ENCODE assay signal across 27 cellular contexts in the genomic region with DNA sequence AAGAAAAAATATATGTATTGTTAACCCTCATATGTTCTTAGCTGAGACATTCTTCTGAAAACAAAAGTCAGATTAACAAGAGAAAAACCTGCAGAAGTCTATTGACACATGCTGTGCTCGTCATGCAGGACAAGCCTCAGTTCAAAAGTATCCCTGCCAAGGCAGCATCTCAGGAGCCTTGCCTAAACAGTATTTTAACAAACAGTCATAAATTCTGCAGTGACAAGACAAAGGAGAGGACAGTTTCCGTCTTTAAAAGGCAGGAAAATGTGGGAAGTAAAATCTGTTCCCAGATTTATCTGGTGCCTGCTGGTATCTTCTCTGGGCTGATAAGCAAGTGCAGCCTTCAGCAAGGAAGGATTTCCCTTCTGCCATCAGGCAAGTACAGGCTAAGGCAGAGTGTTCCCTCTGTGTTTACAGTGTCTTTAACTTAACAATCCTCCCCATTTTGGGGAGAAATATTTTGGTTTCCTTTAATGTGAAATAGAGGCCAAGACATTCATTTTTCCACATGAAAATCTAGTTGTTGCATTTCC.
"Had no signal": no experiment of that assay in that cellular context is flagged by ENCODE, and none has a peak within 500 bp of the region (broad histone marks: within the 10 kb centered on the region; RNA-seq: fewer than 3 reads in every experiment).

No MANE protein-coding gene starts in this region.

- H3K9me3 ChIP-seq: adrenal gland, ascending aorta, esophagus muscularis mucosa, thoracic aorta, uterus had no signal

- H3K9me3 Mint-ChIP-seq: activated naive CD4-positive, alpha-beta T cell treated with anti-CD3 and anti-CD28 coated beads for 36 hours had no signal

- H3K27me3 Mint-ChIP-seq: activated naive CD8-positive, alpha-beta T cell treated with anti-CD3 and anti-CD28 coated beads for 36 hours; progenitor cell of endocrine pancreas; stimulated activated naive CD8-positive, alpha-beta T cell treated with anti-CD3 and anti-CD28 coated beads, Interleukin-15, Interleukin-2, amounts not matched to agents 100 ng/mL and 50 ng/mL, for 24 hours had no signal

- H3K27ac Mint-ChIP-seq: activated CD4-positive, alpha-beta memory T cell treated with anti-CD3 and anti-CD28 coated beads for 36 hours; activated CD4-positive, alpha-beta T cell treated with anti-CD3 and anti-CD28 coated beads, Interleukin-2, amount 10 ng/mL, durations not matched to agents 24 days and 14 days; activated naive CD4-positive, alpha-beta T cell treated with anti-CD3 and anti-CD28 coated beads for 36 hours; activated naive CD8-positive, alpha-beta T cell treated with anti-CD3 and anti-CD28 coated beads for 36 hours; activated T-helper 1 cell treated with anti-CD3 and anti-CD28 coated beads, Interleukin-12 subunit alpha, Interleukin-12 subunit beta, Interleukin-2, Interleukin-4 antibody, amounts not matched to agents 30 ng/mL and 10 ng/mL and 1 ng/mL, durations not matched to agents 14 hours and 24 hours and 36 hours; naive thymus-derived CD8-positive, alpha-beta T cell; progenitor cell of endocrine pancreas; stimulated activated naive CD8-positive, alpha-beta T cell treated with anti-CD3 and anti-CD28 coated beads, Interleukin-15, Interleukin-2, amounts not matched to agents 100 ng/mL and 50 ng/mL, for 24 hours had no signal

- H3K4me1 ChIP-seq: adrenal gland, ascending aorta, esophagus muscularis mucosa, uterus had no signal

- DNase-seq: activated CD4-positive, alpha-beta memory T cell treated with anti-CD3 and anti-CD28 coated beads for 36 hours; activated CD4-positive, alpha-beta T cell treated with anti-CD3 and anti-CD28 coated beads, Interleukin-2, amount 10 ng/mL, durations not matched to agents 24 days and 14 days; activated CD4-positive, CD25-positive, alpha-beta regulatory T cell treated with anti-CD3 and anti-CD28 coated beads, Interleukin-2, amount 50 U/mL, for 72 hours; activated CD8-positive, alpha-beta memory T cell treated with anti-CD3 and anti-CD28 coated beads, Interleukin-2, amount 50 U/mL, for 4 hours; activated effector memory CD4-positive, alpha-beta T cell treated with anti-CD3 and anti-CD28 coated beads, Interleukin-2, amount 50 U/mL, for 16 hours; activated naive CD4-positive, alpha-beta T cell treated with anti-CD3 and anti-CD28 coated beads for 36 hours; activated naive CD8-positive, alpha-beta T cell treated with anti-CD3 and anti-CD28 coated beads for 36 hours; activated T-cell treated with anti-CD3 and anti-CD28 coated beads, Interleukin-2, amount 50 U/mL, for 1 hour; adrenal gland; brain microvascular endothelial cell; dorsolateral prefrontal cortex; foreskin melanocyte; naive thymus-derived CD8-positive, alpha-beta T cell; stimulated activated CD4-positive, alpha-beta T cell treated with anti-CD3 and anti-CD28 coated beads, Interleukin-12 subunit alpha, Interleukin-12 subunit beta, amount 100 ng/mL, for 4 hours; stimulated activated CD4-positive, alpha-beta T cell treated with anti-CD3 and anti-CD28 coated beads, Interleukin-4, amount 100 ng/mL, for 1 hour; trophoblast cell; uterus had no signal

- FAIRE-seq: islet of Langerhans had no signal

- H3K27ac ChIP-seq: adrenal gland, ascending aorta, brain microvascular endothelial cell, coronary artery, dorsolateral prefrontal cortex, esophagus muscularis mucosa, skin epidermis, thoracic aorta, uterus had no signal

- H3K4me3 ChIP-seq: adrenal gland, ascending aorta, coronary artery, dorsolateral prefrontal cortex, esophagus muscularis mucosa, skin epidermis, thoracic aorta, uterus had no signal

- H3K4me3 Mint-ChIP-seq: activated CD4-positive, alpha-beta memory T cell treated with anti-CD3 and anti-CD28 coated beads for 36 hours; activated CD4-positive, alpha-beta T cell treated with anti-CD3 and anti-CD28 coated beads, Interleukin-2, amount 10 ng/mL, durations not matched to agents 24 days and 14 days; activated naive CD4-positive, alpha-beta T cell treated with anti-CD3 and anti-CD28 coated beads for 36 hours; activated naive CD8-positive, alpha-beta T cell treated with anti-CD3 and anti-CD28 coated beads for 36 hours; activated T-helper 1 cell treated with anti-CD3 and anti-CD28 coated beads, Interleukin-12 subunit alpha, Interleukin-12 subunit beta, Interleukin-2, Interleukin-4 antibody, amounts not matched to agents 30 ng/mL and 10 ng/mL and 1 ng/mL, durations not matched to agents 14 hours and 24 hours and 36 hours; naive thymus-derived CD8-positive, alpha-beta T cell; stimulated activated naive CD8-positive, alpha-beta T cell treated with anti-CD3 and anti-CD28 coated beads, Interleukin-15, Interleukin-2, amounts not matched to agents 100 ng/mL and 50 ng/mL, for 24 hours had no signal

- H3K27me3 ChIP-seq: adrenal gland, ascending aorta, brain microvascular endothelial cell, uterus had no signal

- H3K36me3 ChIP-seq: adrenal gland, ascending aorta, brain microvascular endothelial cell, esophagus muscularis mucosa, thoracic aorta, uterus had no signal

- ATAC-seq: naive thymus-derived CD8-positive, alpha-beta T cell; sciatic nerve had no signal

- H3K4me1 Mint-ChIP-seq: activated CD4-positive, alpha-beta T cell treated with anti-CD3 and anti-CD28 coated beads, Interleukin-2, amount 10 ng/mL, durations not matched to agents 24 days and 14 days; activated naive CD8-positive, alpha-beta T cell treated with anti-CD3 and anti-CD28 coated beads for 36 hours; naive thymus-derived CD8-positive, alpha-beta T cell had no signal
